ENCODE assay signal across 1 cellular context in the genomic region with DNA sequence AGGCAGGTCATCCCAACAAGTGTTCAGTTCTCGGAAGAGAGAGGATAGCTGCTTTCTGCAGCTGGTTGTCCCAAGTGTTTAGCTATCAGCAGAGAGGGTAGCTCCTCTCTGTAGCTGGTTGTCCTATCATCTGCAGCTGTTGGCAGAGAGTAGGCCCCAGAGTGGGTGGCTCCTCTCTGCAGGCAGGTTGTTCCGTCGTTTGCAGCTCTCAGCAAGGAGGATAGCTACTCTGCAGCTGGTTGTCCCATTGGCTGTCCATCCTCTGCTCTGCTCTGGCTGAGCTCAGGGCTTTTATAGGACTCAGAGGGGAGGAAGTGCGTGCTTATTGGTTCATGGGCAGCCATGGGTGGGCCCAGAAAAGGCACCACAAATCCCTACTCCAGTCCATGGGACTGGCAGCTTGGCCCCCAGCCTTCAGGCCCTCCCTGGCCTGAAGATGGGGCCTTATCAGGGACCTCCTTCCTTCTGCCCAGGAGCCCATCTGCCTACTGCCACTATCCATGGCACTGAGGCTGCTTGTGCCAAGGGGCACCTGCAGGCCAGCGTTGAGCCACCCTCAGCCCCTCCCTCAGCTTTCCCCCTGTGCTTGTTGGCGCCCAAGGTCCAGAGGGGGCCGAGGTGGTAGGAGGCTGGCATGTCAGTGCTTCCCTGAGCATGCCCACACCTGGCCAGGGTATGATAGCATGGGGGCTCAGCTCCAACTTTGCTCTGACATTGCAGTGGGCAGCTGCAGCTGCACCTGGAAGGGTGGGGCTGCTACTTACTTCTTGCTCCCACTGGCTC.
TF ChIP-seq lines count a peak whose summit lies in the region.

No MANE protein-coding gene starts in this region.

TF ChIP-seq in HepG2, 621 proteins besides CTCF, POLR2A, EP300 and RAD21:
- peak; percentile 97 for TF ChIP-seq ZNF331 (CRISPR knock-in tag; IDR thresholded peaks at IDR 0.05)
- TF ChIP-seq HNRNPL (IDR thresholded peaks at IDR 0.05; ENCODE audit: low read depth, low read length) = 0 out of 2 replicates have a peak, but pooled peaks have one; percentile 45
- TF ChIP-seq KDM5A (IDR thresholded peaks at IDR 0.05; ENCODE audit: borderline replicate concordance, low read length) = no peak
